Comparison of ENCODE assay signal across 8 cellular contexts in the genomic region with DNA sequence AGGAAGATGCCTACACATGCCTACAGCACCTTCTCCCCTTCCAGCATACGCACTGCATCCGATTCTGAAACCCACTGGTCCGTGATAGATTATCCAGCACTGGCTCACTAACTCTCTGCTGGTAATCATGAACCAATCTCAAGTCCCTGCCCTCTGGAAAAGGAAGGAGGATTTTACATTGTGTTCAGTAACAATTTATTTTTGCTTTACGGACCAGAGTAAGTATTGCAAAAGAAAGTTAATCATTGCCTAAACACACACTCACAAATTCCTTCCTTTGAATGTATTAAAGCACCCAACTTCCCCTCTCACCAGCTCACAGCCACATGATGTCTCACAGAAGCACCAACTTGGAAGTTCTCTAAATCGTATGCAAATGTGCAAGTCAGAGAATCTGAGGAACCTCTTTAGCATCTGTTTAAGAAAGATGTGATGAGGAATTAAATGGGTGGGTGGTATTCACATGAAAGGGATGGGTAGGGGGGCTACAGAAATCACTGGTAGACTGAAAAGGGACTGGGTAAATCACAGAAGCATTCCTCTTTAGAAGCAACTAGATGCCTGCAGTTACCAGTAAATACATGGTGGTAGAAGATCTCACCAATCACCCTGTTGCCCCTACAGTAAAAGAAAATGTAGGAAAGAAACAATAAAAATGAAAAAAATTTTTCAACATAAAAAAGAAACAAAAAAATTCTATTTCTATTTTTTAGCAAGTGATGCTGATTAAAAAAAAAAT. TPM values are rescaled to one million over a fixed set of nuclear protein-coding genes. Genes with fewer than 3 reads are reported as not detected.
DNase-seq lines count a peak whose midpoint lies in the region; ATAC-seq and TF ChIP-seq lines count a peak whose summit lies in the region.

No MANE protein-coding gene starts in this region.

- H3K9me3 Mint-ChIP-seq in progenitor cell of endocrine pancreas (ENCODE audit: low read depth), result no peaks in the 10 kb centered on the region

- TF ChIP-seq CTCF in fibroblast of pulmonary artery (IDR thresholded peaks at IDR 0.05; ENCODE audit: low read length, missing control alignments), result no peak
- no peak for TF ChIP-seq CTCF in progenitor cell of endocrine pancreas (IDR thresholded peaks at IDR 0.05; ENCODE audit: unreplicated experiment)

- peak overlapping the region; percentile 10 for H3K4me3 ChIP-seq in fibroblast of pulmonary artery (replicated peaks; ENCODE audit: low read depth, low read length)

- H3K4me3 Mint-ChIP-seq in progenitor cell of endocrine pancreas (ENCODE audit: low read depth), result no peak overlapping the region

- H3K4me1 Mint-ChIP-seq in progenitor cell of endocrine pancreas (ENCODE audit: low read depth), result peaks cover 29% of the 10 kb centered on the region

- DNase-seq in SIG-M5 treated with dmso at 0.1 percent for 504 hours (lab: John Stamatoyannopoulos, UW; ENCODE audit: unreplicated experiment) (peak; percentile 98), fibroblast of pulmonary artery (ENCODE audit: low read depth) (peak; percentile 85), progenitor cell of endocrine pancreas (ENCODE audit: low spot score, unreplicated experiment) (no peak), NK-92 (lab: John Stamatoyannopoulos, UW; ENCODE audit: unreplicated experiment) (no peak)
- no peak for DNase-seq in activated CD8-positive, alpha-beta memory T cell treated with anti-CD3 and anti-CD28 coated beads for 24 hours

- peak; percentile 85 for ATAC-seq in GM18511 (IDR thresholded peaks at IDR 0.05; ENCODE audit: unreplicated experiment)
- ATAC-seq in GM18909 (IDR thresholded peaks at IDR 0.05; ENCODE audit: poor library complexity, unreplicated experiment), result no peak
- ATAC-seq in HG03280 (IDR thresholded peaks at IDR 0.05; ENCODE audit: unreplicated experiment), result no peak

- peak overlapping the region; percentile 56 for H3K27ac Mint-ChIP-seq in progenitor cell of endocrine pancreas

- no peaks in the 10 kb centered on the region for H3K27me3 Mint-ChIP-seq in progenitor cell of endocrine pancreas

- no peaks in the 10 kb centered on the region for H3K36me3 Mint-ChIP-seq in progenitor cell of endocrine pancreas (ENCODE audit: insufficient read depth)

RNA-seq across cellular contexts. Expression of gene GNAQ, which starts 8.4 kb away (rescaled TPM):
- total RNA-seq in progenitor cell of endocrine pancreas, result 64.1 and 64.9 TPM in 2 replicates

Comparison
In these comparisons a context has a peak if more than half of its experiments do, and no peak if none do; other contexts are left out.
1. DNase-seq: peak in SIG-M5 treated with dmso at 0.1 percent for 504 hours (single experiment) and fibroblast of pulmonary artery (single experiment); none in progenitor cell of endocrine pancreas (single experiment), NK-92 (single experiment) and activated CD8-positive, alpha-beta memory T cell treated with anti-CD3 and anti-CD28 coated beads for 24 hours (single experiment).